Comparison of ENCODE assay signal across 2 cellular contexts in the genomic region with DNA sequence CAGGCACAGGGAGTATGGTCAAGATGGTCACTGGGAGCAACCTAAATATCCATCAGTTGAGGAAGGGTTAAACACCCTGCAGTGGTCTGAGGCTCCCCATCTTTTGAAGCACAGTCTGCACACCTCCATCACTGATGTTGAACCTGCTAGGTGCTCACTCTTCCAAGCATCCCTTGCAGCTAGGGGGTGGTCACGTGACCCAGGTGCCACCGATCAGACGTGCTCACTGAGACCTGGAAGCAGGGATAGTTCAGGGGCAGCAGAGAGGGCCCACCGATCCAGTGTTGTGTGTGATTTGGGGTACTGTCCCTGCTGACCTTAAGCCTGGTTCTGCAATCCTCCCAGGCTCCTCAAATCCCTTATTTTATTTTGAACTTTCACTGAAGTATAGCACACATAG.
TF ChIP-seq lines count a peak whose summit lies in the region.

No MANE protein-coding gene starts in this region.

TF ChIP-seq in A549, 52 proteins besides CTCF, POLR2A, EP300 and RAD21:
- TF ChIP-seq, protein P1, sequence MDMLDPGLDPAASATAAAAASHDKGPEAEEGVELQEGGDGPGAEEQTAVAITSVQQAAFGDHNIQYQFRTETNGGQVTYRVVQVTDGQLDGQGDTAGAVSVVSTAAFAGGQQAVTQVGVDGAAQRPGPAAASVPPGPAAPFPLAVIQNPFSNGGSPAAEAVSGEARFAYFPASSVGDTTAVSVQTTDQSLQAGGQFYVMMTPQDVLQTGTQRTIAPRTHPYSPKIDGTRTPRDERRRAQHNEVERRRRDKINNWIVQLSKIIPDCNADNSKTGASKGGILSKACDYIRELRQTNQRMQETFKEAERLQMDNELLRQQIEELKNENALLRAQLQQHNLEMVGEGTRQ (IDR thresholded peaks at IDR 0.05): peak; percentile 40; the same call in 1 of the 2 replicates
- TF ChIP-seq NFE2L2 (conservative IDR thresholded peaks at IDR 0.05; ENCODE audit: low read length): no peak

TF ChIP-seq in H1, 55 proteins besides CTCF, POLR2A, EP300 and RAD21 (continued from another document):
- no peak for TF ChIP-seq SP1 (IDR thresholded peaks at IDR 0.05; ENCODE audit: low read depth, low read length)
- TF ChIP-seq, protein P1 (IDR thresholded peaks at IDR 0.05; ENCODE audit: low read length): peak; percentile 45
